ENCODE assay signal across 16 cellular contexts in genomic region chr7:73622527-73622908, GRCh38. TPM values are rescaled to one million over a fixed set of nuclear protein-coding genes. Genes with fewer than 3 reads are reported as not detected.
A peak's percentile ranks its signal among the peaks of the same experiment; 100 is the strongest.
DNase-seq lines count a peak whose midpoint lies in the region; ATAC-seq and TF ChIP-seq lines count a peak whose summit lies in the region.
"Had no signal": no experiment of that assay in that cellular context is flagged by ENCODE, and none has a peak within 500 bp of the region (broad histone marks: within the 10 kb centered on the region; RNA-seq: fewer than 3 reads in every experiment).

No MANE protein-coding gene starts in this region.

- no peak for ATAC-seq in activated T-helper 17 cell treated with anti-CD3 and anti-CD28 coated beads, Interleukin-2, amount 50 U/mL, for 72 hours (replicated peaks)
- no peak for ATAC-seq in GM21447 (IDR thresholded peaks at IDR 0.05; ENCODE audit: unreplicated experiment)
- ATAC-seq in HG03196 (IDR thresholded peaks at IDR 0.05; ENCODE audit: unreplicated experiment) = no peak

- no peak overlapping the region for H3K27ac ChIP-seq in parathyroid adenoma
- H3K27ac ChIP-seq: SJSA1 had no signal

- H3K4me3 ChIP-seq in iPS-18c (ENCODE audit: insufficient read depth, low read depth, low read length) = peak overlapping the region; percentile 71
- H3K4me3 ChIP-seq in parathyroid adenoma (ENCODE audit: low read depth, low read length) = peak overlapping the region; percentile 73
- H3K4me3 ChIP-seq: SJSA1 had no signal

- H3K4me2 ChIP-seq in parathyroid adenoma (ENCODE audit: low read length) = peak overlapping the region; percentile 70

- TF ChIP-seq CTCF in parathyroid adenoma (IDR thresholded peaks at IDR 0.05) = no peak

- H3K36me3 Mint-ChIP-seq in activated T-helper 17 cell treated with anti-CD3 and anti-CD28 coated beads, Interleukin-2, amount 50 U/mL, for 72 hours (ENCODE audit: low read depth) = no peaks in the 10 kb centered on the region
- H3K36me3 Mint-ChIP-seq: memory B cell had no signal

- H3K36me3 ChIP-seq in ES-I3 (ENCODE audit: insufficient read depth, low read length) (no peaks in the 10 kb centered on the region), parathyroid adenoma (ENCODE audit: control insufficient read depth, insufficient read depth, low read length) (no peaks in the 10 kb centered on the region)
- H3K36me3 ChIP-seq: SJSA1 had no signal

- H3K4me3 Mint-ChIP-seq in activated T-helper 17 cell treated with anti-CD3 and anti-CD28 coated beads, Interleukin-2, amount 50 U/mL, for 72 hours = peak overlapping the region; percentile 39
- H3K4me3 Mint-ChIP-seq: activated naive CD4-positive, alpha-beta T cell treated with anti-CD3 and anti-CD28 coated beads for 36 hours had no signal

- H3K4me1 Mint-ChIP-seq in activated T-helper 17 cell treated with anti-CD3 and anti-CD28 coated beads, Interleukin-2, amount 50 U/mL, for 72 hours = no peaks in the 10 kb centered on the region

- 0 out of 2 replicates have a peak, but pooled peaks cover 3% of the 10 kb centered on the region for H3K4me1 ChIP-seq in ES-I3 (ENCODE audit: insufficient read depth, low read length)
- peaks cover 5% of the 10 kb centered on the region for H3K4me1 ChIP-seq in parathyroid adenoma

- H3K9ac ChIP-seq in ES-I3 (ENCODE audit: low read depth, low read length) = peak overlapping the region; percentile 55; the same call in 1 of the 2 replicates
- H3K9ac ChIP-seq in parathyroid adenoma = no peak overlapping the region

- no peaks in the 10 kb centered on the region for H3K27me3 ChIP-seq in parathyroid adenoma (ENCODE audit: control insufficient read depth, insufficient read depth, low read length)

- peaks cover 28% of the 10 kb centered on the region for H3K27me3 Mint-ChIP-seq in activated T-helper 17 cell treated with anti-CD3 and anti-CD28 coated beads, Interleukin-2, amount 50 U/mL, for 72 hours

- H2AFZ ChIP-seq in parathyroid adenoma = peak overlapping the region; percentile 68

- no peaks in the 10 kb centered on the region for H3K9me3 Mint-ChIP-seq in activated T-helper 17 cell treated with anti-CD3 and anti-CD28 coated beads, Interleukin-2, amount 50 U/mL, for 72 hours
- H3K9me3 Mint-ChIP-seq: activated naive CD4-positive, alpha-beta T cell treated with anti-CD3 and anti-CD28 coated beads for 36 hours; memory B cell had no signal

- H3K9me3 ChIP-seq in ES-I3 (ENCODE audit: control insufficient read depth, insufficient read depth, low read length) = no peaks in the 10 kb centered on the region
- H3K9me3 ChIP-seq in iPS-18c (ENCODE audit: control insufficient read depth, insufficient read depth, low read length) = no peaks in the 10 kb centered on the region
- H3K9me3 ChIP-seq in parathyroid adenoma (ENCODE audit: control insufficient read depth, low read length) = no peaks in the 10 kb centered on the region

- DNase-seq in HCEC 1CT = no peak
- DNase-seq in activated effector memory CD4-positive, alpha-beta T cell treated with anti-CD3 and anti-CD28 coated beads, Interleukin-2, amount 50 U/mL, for 16 hours = no peak
- DNase-seq: activated CD8-positive, alpha-beta memory T cell treated with anti-CD3 and anti-CD28 coated beads, Interleukin-2, amount 50 U/mL, for 48 hours; activated naive CD4-positive, alpha-beta T cell treated with anti-CD3 and anti-CD28 coated beads for 36 hours; effector CD8-positive, alpha-beta T cell; NCI-H1436 treated with DMSO at 0.1 percent for 48 hours; NCI-H345; T1000 had no signal

- no peaks in the 10 kb centered on the region for H3K79me2 ChIP-seq in parathyroid adenoma

- H3K27ac Mint-ChIP-seq in activated T-helper 17 cell treated with anti-CD3 and anti-CD28 coated beads, Interleukin-2, amount 50 U/mL, for 72 hours = no peak overlapping the region
- H3K27ac Mint-ChIP-seq: activated naive CD4-positive, alpha-beta T cell treated with anti-CD3 and anti-CD28 coated beads for 36 hours; memory B cell had no signal

RNA-seq across cellular contexts. Expression of gene MLXIPL, which starts 1.8 kb away (rescaled TPM):
- total RNA-seq in activated T-helper 17 cell treated with anti-CD3 and anti-CD28 coated beads, Interleukin-2, amount 50 U/mL, for 72 hours = not detected
- total RNA-seq: SJSA1 had no signal

RNA-seq across cellular contexts. Expression of gene TBL2, which starts 44.1 kb away (rescaled TPM):
- total RNA-seq in activated T-helper 17 cell treated with anti-CD3 and anti-CD28 coated beads, Interleukin-2, amount 50 U/mL, for 72 hours = 10 to 100 TPM; 34.7 to 43.5 TPM

RNA-seq across cellular contexts. Expression of gene VPS37D, which starts 45.1 kb away (rescaled TPM):
- total RNA-seq in activated T-helper 17 cell treated with anti-CD3 and anti-CD28 coated beads, Interleukin-2, amount 50 U/mL, for 72 hours = under 1 TPM; 0.15 to 0.48 TPM
- total RNA-seq: activated naive CD4-positive, alpha-beta T cell treated with anti-CD3 and anti-CD28 coated beads for 36 hours had no signal
